In genomic region chr18:49161627-49162026, GRCh38 we compare ENCODE assay signal across 9 cellular contexts.
DNase-seq lines count a peak whose midpoint lies in the region; ATAC-seq and TF ChIP-seq lines count a peak whose summit lies in the region.
"Had no signal": no experiment of that assay in that cellular context is flagged by ENCODE, and none has a peak within 500 bp of the region (broad histone marks: within the 10 kb centered on the region; RNA-seq: fewer than 3 reads in every experiment).

No MANE protein-coding gene starts in this region.

- H3K9me3 Mint-ChIP-seq in activated naive CD4-positive, alpha-beta T cell treated with anti-CD3 and anti-CD28 coated beads for 36 hours: peaks cover 15% of the 10 kb centered on the region
- peaks cover 10% of the 10 kb centered on the region for H3K9me3 Mint-ChIP-seq in activated naive CD4-positive, alpha-beta T cell treated with anti-CD3 and anti-CD28 coated beads, Interleukin-2, amount 10 ng/mL, durations not matched to agents 7 days and 5 days

- ATAC-seq in HG02981 (IDR thresholded peaks at IDR 0.05; ENCODE audit: unreplicated experiment) (peak; percentile 88), omental fat pad (ENCODE audit: low FRiP score) (no peak)
- ATAC-seq in stimulated activated naive CD8-positive, alpha-beta T cell treated with anti-CD3 and anti-CD28 coated beads, Interleukin-15, Interleukin-2, amounts not matched to agents 100 U/mL and 50 U/mL, for 24 hours: peak; percentile 100

- intact Hi-C loops in activated naive CD4-positive, alpha-beta T cell treated with anti-CD3 and anti-CD28 coated beads for 36 hours (cut with micrococcal nuclease): loop anchor here (1.0 to 5.0 kb wide), 3 partner anchors 11 to 251 kb away; no protein-coding TSS in a partner anchor

- H3K4me1 Mint-ChIP-seq in activated naive CD4-positive, alpha-beta T cell treated with anti-CD3 and anti-CD28 coated beads for 36 hours (ENCODE audit: low read depth): peaks cover 10% of the 10 kb centered on the region
- peaks cover 10% of the 10 kb centered on the region for H3K4me1 Mint-ChIP-seq in activated naive CD4-positive, alpha-beta T cell treated with anti-CD3 and anti-CD28 coated beads, Interleukin-2, amount 10 ng/mL, durations not matched to agents 7 days and 5 days

- CTCF ChIA-PET in activated naive CD4-positive, alpha-beta T cell treated with anti-CD3 and anti-CD28 coated beads for 36 hours (lab: Charles Lee): interaction anchor here (0.7 to 1.4 kb wide), 2 partner anchors 14 to 299 kb away, joined by 3 to 4 read pairs; partner anchors contain the start of gene DYM
- CTCF ChIA-PET in activated naive CD4-positive, alpha-beta T cell treated with anti-CD3 and anti-CD28 coated beads, Interleukin-2, amount 10 ng/mL, durations not matched to agents 7 days and 5 days (lab: Charles Lee): interaction anchor here (1.1 kb wide), 1 partner anchor 486 kb away, joined by 3 read pairs; no protein-coding TSS in a partner anchor

- no peak overlapping the region for H3K27ac Mint-ChIP-seq in activated naive CD4-positive, alpha-beta T cell treated with anti-CD3 and anti-CD28 coated beads for 36 hours
- H3K27ac Mint-ChIP-seq in activated naive CD4-positive, alpha-beta T cell treated with anti-CD3 and anti-CD28 coated beads, Interleukin-2, amount 10 ng/mL, durations not matched to agents 7 days and 5 days: no peak overlapping the region
- H3K27ac Mint-ChIP-seq: T-helper 1 cell treated with Interleukin-12 subunit alpha and Interleukin-12 subunit beta and Interleukin-4 antibody, amounts not matched to agents 30 μg/mL and 1 μg/mL, for 36 hours had no signal

- TF ChIP-seq CTCF in omental fat pad (IDR thresholded peaks at IDR 0.05): no peak

- H3K36me3 Mint-ChIP-seq in activated naive CD4-positive, alpha-beta T cell treated with anti-CD3 and anti-CD28 coated beads for 36 hours (ENCODE audit: low read depth): peaks cover 43% of the 10 kb centered on the region
- H3K36me3 Mint-ChIP-seq in activated naive CD4-positive, alpha-beta T cell treated with anti-CD3 and anti-CD28 coated beads, Interleukin-2, amount 10 ng/mL, durations not matched to agents 7 days and 5 days: peaks cover 30% of the 10 kb centered on the region

- H3K27me3 Mint-ChIP-seq in activated naive CD4-positive, alpha-beta T cell treated with anti-CD3 and anti-CD28 coated beads for 36 hours (ENCODE audit: low read depth): no peaks in the 10 kb centered on the region
- H3K27me3 Mint-ChIP-seq in activated naive CD4-positive, alpha-beta T cell treated with anti-CD3 and anti-CD28 coated beads, Interleukin-2, amount 10 ng/mL, durations not matched to agents 7 days and 5 days: no peaks in the 10 kb centered on the region

- peak; percentile 47 for DNase-seq in activated naive CD4-positive, alpha-beta T cell treated with anti-CD3 and anti-CD28 coated beads for 36 hours
- DNase-seq in activated naive CD4-positive, alpha-beta T cell treated with anti-CD3 and anti-CD28 coated beads, Interleukin-2, amount 50 U/mL, for 16 hours: no peak
- peak; percentile 28 for DNase-seq in activated naive CD4-positive, alpha-beta T cell treated with anti-CD3 and anti-CD28 coated beads, Interleukin-2, amount 10 ng/mL, durations not matched to agents 7 days and 5 days
- DNase-seq in stimulated activated naive CD8-positive, alpha-beta T cell treated with anti-CD3 and anti-CD28 coated beads, Interleukin-15, Interleukin-2, amounts not matched to agents 100 U/mL and 50 U/mL, for 24 hours: peak; percentile 16
- no peak for DNase-seq in omental fat pad (ENCODE audit: low spot score)
- DNase-seq in NCI-H1694 (lab: John Stamatoyannopoulos, UW): no peak
- no peak for DNase-seq in SW480 (ENCODE audit: low spot score)

- no peak overlapping the region for H3K4me3 Mint-ChIP-seq in activated naive CD4-positive, alpha-beta T cell treated with anti-CD3 and anti-CD28 coated beads for 36 hours
- H3K4me3 Mint-ChIP-seq in activated naive CD4-positive, alpha-beta T cell treated with anti-CD3 and anti-CD28 coated beads, Interleukin-2, amount 10 ng/mL, durations not matched to agents 7 days and 5 days: no peak overlapping the region
- H3K4me3 Mint-ChIP-seq: T-helper 1 cell treated with Interleukin-12 subunit alpha and Interleukin-12 subunit beta and Interleukin-4 antibody, amounts not matched to agents 30 μg/mL and 1 μg/mL, for 36 hours had no signal

Comparison
In these comparisons a context has a peak if more than half of its experiments do, and no peak if none do; other contexts are left out.
1. DNase-seq: peak in activated naive CD4-positive, alpha-beta T cell treated with anti-CD3 and anti-CD28 coated beads for 36 hours (single experiment), activated naive CD4-positive, alpha-beta T cell treated with anti-CD3 and anti-CD28 coated beads, Interleukin-2, amount 10 ng/mL, durations not matched to agents 7 days and 5 days (single experiment) and stimulated activated naive CD8-positive, alpha-beta T cell treated with anti-CD3 and anti-CD28 coated beads, Interleukin-15, Interleukin-2, amounts not matched to agents 100 U/mL and 50 U/mL, for 24 hours (single experiment); none in activated naive CD4-positive, alpha-beta T cell treated with anti-CD3 and anti-CD28 coated beads, Interleukin-2, amount 50 U/mL, for 16 hours (single experiment), omental fat pad (single experiment), NCI-H1694 (single experiment) and SW480 (single experiment).